In genomic region chr5:41312478-41313060, GRCh38 we compare ENCODE assay signal across 23 cellular contexts.
DNase-seq lines count a peak whose midpoint lies in the region; ATAC-seq and TF ChIP-seq lines count a peak whose summit lies in the region.
"Had no signal": no experiment of that assay in that cellular context is flagged by ENCODE, and none has a peak within 500 bp of the region (broad histone marks: within the 10 kb centered on the region; RNA-seq: fewer than 3 reads in every experiment).

No MANE protein-coding gene starts in this region.

- H3K36me3 ChIP-seq in A673 (ENCODE audit: insufficient read depth, low read length, poor library complexity, severe bottlenecking) (no peaks in the 10 kb centered on the region), SK-N-MC (ENCODE audit: insufficient read depth, low read length) (peaks cover 9% of the 10 kb centered on the region; the same call in 1 of the 2 replicates), gastroesophageal sphincter (no peaks in the 10 kb centered on the region)
- H3K36me3 ChIP-seq: BE2C, BLaER1 had no signal

- no peak for TF ChIP-seq CTCF in A673 (conservative IDR thresholded peaks at IDR 0.05; ENCODE audit: low read depth, low read length)
- no peak for TF ChIP-seq CTCF in gastroesophageal sphincter (IDR thresholded peaks at IDR 0.05)

- POLR2A ChIA-PET in A673 (lab: Charles Lee; ENCODE audit: low non-redundant PET) = no interaction called here

- no peaks in the 10 kb centered on the region for H3K36me3 Mint-ChIP-seq in T-helper 1 cell treated with Interleukin-12 subunit alpha and Interleukin-12 subunit beta and Interleukin-4 antibody, amounts not matched to agents 30 μg/mL and 1 μg/mL, for 36 hours (ENCODE audit: low read depth)
- H3K36me3 Mint-ChIP-seq: CD14-positive monocyte; CD4-positive, alpha-beta memory T cell; CD4-positive, CD25-positive, alpha-beta regulatory T cell; CD8-positive, alpha-beta memory T cell had no signal

- TF ChIP-seq EP300 in gastroesophageal sphincter (IDR thresholded peaks at IDR 0.05) = no peak

- no TSS peak for BruUV-seq in A673 (replicated peaks; lab: Mats Ljungman, UMichigan)

- no peaks in the 10 kb centered on the region for H3K27me3 ChIP-seq in A673 (replicated peaks; ENCODE audit: insufficient read depth, low read depth, low read length, poor library complexity)
- H3K27me3 ChIP-seq in gastroesophageal sphincter = no peaks in the 10 kb centered on the region
- H3K27me3 ChIP-seq: BE2C, BLaER1 had no signal

- TF ChIP-seq POLR2A in gastroesophageal sphincter (IDR thresholded peaks at IDR 0.05) = no peak

- peak overlapping the region; percentile 36 for H3K27ac Mint-ChIP-seq in T-helper 1 cell treated with Interleukin-12 subunit alpha and Interleukin-12 subunit beta and Interleukin-4 antibody, amounts not matched to agents 30 μg/mL and 1 μg/mL, for 36 hours
- H3K27ac Mint-ChIP-seq: CD14-positive monocyte; CD4-positive, alpha-beta memory T cell; CD8-positive, alpha-beta memory T cell had no signal

- 43 to 63% methylated on average over 1 of the region's 1 CpG for WGBS in gastroesophageal sphincter (ENCODE audit: low coverage in 1 of 2), 2 donors

- H3K4me1 Mint-ChIP-seq in T-helper 1 cell treated with Interleukin-12 subunit alpha and Interleukin-12 subunit beta and Interleukin-4 antibody, amounts not matched to agents 30 μg/mL and 1 μg/mL, for 36 hours (ENCODE audit: low read depth) = no peaks in the 10 kb centered on the region
- H3K4me1 Mint-ChIP-seq: CD14-positive monocyte; CD4-positive, alpha-beta memory T cell; CD4-positive, CD25-positive, alpha-beta regulatory T cell; CD8-positive, alpha-beta memory T cell had no signal

- DNase-seq in T-helper 1 cell (no peak), A673 (ENCODE audit: low spot score) (peak; percentile 87), SK-N-MC (ENCODE audit: low read depth, low spot score) (peak; percentile 97), left kidney (ENCODE audit: low read depth, low spot score) (peak; percentile 34), DMS53 (lab: John Stamatoyannopoulos, UW) (no peak)
- DNase-seq in stimulated activated CD4-positive, alpha-beta T cell treated with anti-CD3 and anti-CD28 coated beads, Interleukin-4, amount 100 ng/mL, for 1 hour = no peak
- DNase-seq: ACHN; BE2C; C1 segment of cervical spinal cord; CD4-positive, alpha-beta memory T cell; CD4-positive, CD25-positive, alpha-beta regulatory T cell; CD8-positive, alpha-beta memory T cell; COR-L47; DMS 273 treated with DMSO at 0.1 percent for 48 hours; DMS153; DMS79 treated with DMSO at 0.1 percent for 48 hours; GF-D8 had no signal

- H3K9me3 Mint-ChIP-seq in T-helper 1 cell treated with Interleukin-12 subunit alpha and Interleukin-12 subunit beta and Interleukin-4 antibody, amounts not matched to agents 30 μg/mL and 1 μg/mL, for 36 hours = no peaks in the 10 kb centered on the region

- no peak overlapping the region for H3K4me3 Mint-ChIP-seq in T-helper 1 cell treated with Interleukin-12 subunit alpha and Interleukin-12 subunit beta and Interleukin-4 antibody, amounts not matched to agents 30 μg/mL and 1 μg/mL, for 36 hours
- H3K4me3 Mint-ChIP-seq: CD14-positive monocyte; CD4-positive, alpha-beta memory T cell; CD4-positive, CD25-positive, alpha-beta regulatory T cell; CD8-positive, alpha-beta memory T cell had no signal

- CTCF ChIA-PET in A673 (lab: Charles Lee) = interaction anchor here (0.5 to 2.1 kb wide), 3 partner anchors 379 to 468 kb away, joined by 4 to 8 read pairs (median 6); no protein-coding TSS in a partner anchor

- no peaks in the 10 kb centered on the region for H3K9me3 ChIP-seq in A673 (ENCODE audit: low read depth, low read length, poor library complexity, severe bottlenecking)
- H3K9me3 ChIP-seq in SK-N-MC (ENCODE audit: low read depth, low read length) = peaks cover 10% of the 10 kb centered on the region; the same call in 1 of the 2 replicates
- H3K9me3 ChIP-seq in gastroesophageal sphincter = peaks cover 0 to 7% (median 0%) of the 10 kb centered on the region in 3 donors
- H3K9me3 ChIP-seq: A549, BE2C, BLaER1 had no signal

- peak overlapping the region; percentile 93 for H3K27ac ChIP-seq in A673 (ENCODE audit: low read depth, low read length, poor library complexity, severe bottlenecking)
- peak overlapping the region; percentile 99 for H3K27ac ChIP-seq in SK-N-MC
- no peak overlapping the region for H3K27ac ChIP-seq in gastroesophageal sphincter
- H3K27ac ChIP-seq: 22Rv1, A549, BLaER1 had no signal

- ATAC-seq in gastroesophageal sphincter = no peak
- ATAC-seq: A549 had no signal

- intact Hi-C loops in A673 (cut with micrococcal nuclease; ENCODE audit: unreplicated experiment) = loop anchor here (2.0 to 10.0 kb wide), 2 partner anchors 42 to 332 kb away; no protein-coding TSS in a partner anchor

- H3K27me3 Mint-ChIP-seq in T-helper 1 cell treated with Interleukin-12 subunit alpha and Interleukin-12 subunit beta and Interleukin-4 antibody, amounts not matched to agents 30 μg/mL and 1 μg/mL, for 36 hours (ENCODE audit: low read depth) = no peaks in the 10 kb centered on the region
- H3K27me3 Mint-ChIP-seq: CD4-positive, alpha-beta memory T cell; CD4-positive, CD25-positive, alpha-beta regulatory T cell; CD8-positive, alpha-beta memory T cell had no signal

- H3K9ac ChIP-seq in SK-N-MC (ENCODE audit: insufficient read length) = peak overlapping the region; percentile 58
- H3K9ac ChIP-seq: BLaER1 had no signal

- H3K4me3 ChIP-seq in A673 (ENCODE audit: low read depth, low read length, poor library complexity, severe bottlenecking) (no peak overlapping the region), SK-N-MC (peak overlapping the region; percentile 46), gastroesophageal sphincter (no peak overlapping the region)
- H3K4me3 ChIP-seq: A549, BLaER1 had no signal

- H3K4me1 ChIP-seq in A673 (ENCODE audit: insufficient read depth, low read length, poor library complexity, severe bottlenecking) (peaks cover 45% of the 10 kb centered on the region), gastroesophageal sphincter (no peaks in the 10 kb centered on the region)
- H3K4me1 ChIP-seq: A549, BE2C, BLaER1 had no signal

Comparison
In these comparisons a context has a peak if more than half of its experiments do, and no peak if none do; other contexts are left out.
1. DNase-seq: peak in A673 (single experiment), SK-N-MC (single experiment) and left kidney (single experiment); none in T-helper 1 cell (0 of 5), DMS53 (single experiment) and stimulated activated CD4-positive, alpha-beta T cell treated with anti-CD3 and anti-CD28 coated beads, Interleukin-4, amount 100 ng/mL, for 1 hour (single experiment).
2. H3K27ac ChIP-seq: peak in A673 (single experiment) and SK-N-MC (single experiment); none in gastroesophageal sphincter (0 of 4).